Comparison of ENCODE assay signal across 2 cellular contexts in genomic region chr1:46407636-46408035, GRCh38.
A peak's percentile ranks its signal among the peaks of the same experiment; 100 is the strongest.
TF ChIP-seq lines count a peak whose summit lies in the region.

No MANE protein-coding gene starts in this region.

TF ChIP-seq in GM23338, 12 proteins besides CTCF, POLR2A, EP300 and RAD21:
- TF ChIP-seq REST (IDR thresholded peaks at IDR 0.05; ENCODE audit: unreplicated experiment) (no peak), POLR2AphosphoS5 (IDR thresholded peaks at IDR 0.05; ENCODE audit: low read depth) (no peak), CREB1 (CRISPR knock-in tag; IDR thresholded peaks at IDR 0.05; ENCODE audit: low read depth) (no peak), JUNB (IDR thresholded peaks at IDR 0.05; ENCODE audit: unreplicated experiment) (no peak), ZNF114 (CRISPR knock-in tag; IDR thresholded peaks at IDR 0.05) (no peak), EZH2 (IDR thresholded peaks at IDR 0.05; ENCODE audit: low read depth, unreplicated experiment) (no peak), ETS1 (IDR thresholded peaks at IDR 0.05) (no peak), NANOG (IDR thresholded peaks at IDR 0.05; ENCODE audit: borderline replicate concordance) (no peak), ZNF462 (CRISPR knock-in tag; IDR thresholded peaks at IDR 0.05) (no peak), EZH2phosphoT487 (IDR thresholded peaks at IDR 0.05; ENCODE audit: unreplicated experiment) (no peak), ZNF331 (CRISPR knock-in tag; IDR thresholded peaks at IDR 0.05; ENCODE audit: low read depth) (no peak), STAT1 (IDR thresholded peaks at IDR 0.05; ENCODE audit: unreplicated experiment) (no peak)

TF ChIP-seq in K562, 482 proteins besides CTCF, POLR2A, EP300 and RAD21 (continued from another document):
- no peak for TF ChIP-seq MNT (conservative IDR thresholded peaks at IDR 0.05)
- TF ChIP-seq XRCC5 (IDR thresholded peaks at IDR 0.05; ENCODE audit: low read depth, low read length) = no peak
- TF ChIP-seq HINFP (tag; conservative IDR thresholded peaks at IDR 0.05; ENCODE audit: low read depth) = no peak; the same call in 1 of the 2 replicates
- TF ChIP-seq KAT8 (IDR thresholded peaks at IDR 0.05; ENCODE audit: low read depth) = no peak
- no peak; the same call in 1 of the 2 replicates for TF ChIP-seq SMAD4 (CRISPR knock-in tag; conservative IDR thresholded peaks at IDR 0.05)
- TF ChIP-seq MTA3 (IDR thresholded peaks at IDR 0.05; ENCODE audit: borderline replicate concordance) = 0 out of 2 replicates have a peak, but pooled peaks have one; percentile 19
- no peak for TF ChIP-seq HNRNPK (IDR thresholded peaks at IDR 0.05; ENCODE audit: low read depth, low read length, poor library complexity, severe bottlenecking)
- TF ChIP-seq NR3C1 (CRISPR knock-in tag; IDR thresholded peaks at IDR 0.05) = no peak
- no peak for TF ChIP-seq HBP1 (CRISPR knock-in tag; IDR thresholded peaks at IDR 0.05)
- TF ChIP-seq NR2C2 (CRISPR knock-in tag; IDR thresholded peaks at IDR 0.05) = no peak
- TF ChIP-seq NR2C2 (tag; IDR thresholded peaks at IDR 0.05) = no peak
- TF ChIP-seq CGGBP1 (CRISPR knock-in tag; IDR thresholded peaks at IDR 0.05) = no peak
- TF ChIP-seq CTBP1 (IDR thresholded peaks at IDR 0.05; ENCODE audit: borderline replicate concordance) = 0 out of 2 replicates have a peak, but pooled peaks have one; percentile 12
- peak; percentile 66 for TF ChIP-seq CREM (IDR thresholded peaks at IDR 0.05; ENCODE audit: low read depth)
- TF ChIP-seq CREB1 (IDR thresholded peaks at IDR 0.05) = peak; percentile 62; the same call in 1 of the 2 replicates
- peak; percentile 60; the same call in 1 of the 2 replicates for TF ChIP-seq CREB1 (CRISPR knock-in tag; IDR thresholded peaks at IDR 0.05)
- TF ChIP-seq ATF7 (IDR thresholded peaks at IDR 0.05) = peak; percentile 30; the same call in 1 of the 2 replicates
- TF ChIP-seq ZNF398 (CRISPR knock-in tag; IDR thresholded peaks at IDR 0.05) = no peak
- no peak for TF ChIP-seq PTTG1 (tag; IDR thresholded peaks at IDR 0.05; ENCODE audit: low read depth)
- no peak for TF ChIP-seq ATF1 (CRISPR knock-in tag; IDR thresholded peaks at IDR 0.05)
- TF ChIP-seq ATF1 (tag; IDR thresholded peaks at IDR 0.05) = peak; percentile 45
- no peak for TF ChIP-seq ZNF282 (CRISPR knock-in tag; IDR thresholded peaks at IDR 0.05)
- no peak for TF ChIP-seq ELF2 (CRISPR knock-in tag; IDR thresholded peaks at IDR 0.05)
- TF ChIP-seq NUFIP1 (IDR thresholded peaks at IDR 0.05; ENCODE audit: partially characterized antibody) = no peak
- TF ChIP-seq ZNF766 (CRISPR knock-in tag; conservative IDR thresholded peaks at IDR 0.05) = no peak
- TF ChIP-seq MLLT1 (IDR thresholded peaks at IDR 0.05) = no peak
- no peak for TF ChIP-seq SFPQ (IDR thresholded peaks at IDR 0.05; ENCODE audit: low read depth, low read length)
- no peak for TF ChIP-seq ID3 (CRISPR knock-in tag; IDR thresholded peaks at IDR 0.05)
- no peak for TF ChIP-seq ID3 (tag; IDR thresholded peaks at IDR 0.05)
- TF ChIP-seq CAMTA2 (CRISPR knock-in tag; conservative IDR thresholded peaks at IDR 0.05) = no peak
- TF ChIP-seq SPI1 (IDR thresholded peaks at IDR 0.05; ENCODE audit: borderline replicate concordance, low read depth, low read length) = no peak
- TF ChIP-seq TRIM25 (IDR thresholded peaks at IDR 0.05; ENCODE audit: borderline replicate concordance) = no peak
